22 cellular contexts compared by ENCODE assay signal in the genomic region with DNA sequence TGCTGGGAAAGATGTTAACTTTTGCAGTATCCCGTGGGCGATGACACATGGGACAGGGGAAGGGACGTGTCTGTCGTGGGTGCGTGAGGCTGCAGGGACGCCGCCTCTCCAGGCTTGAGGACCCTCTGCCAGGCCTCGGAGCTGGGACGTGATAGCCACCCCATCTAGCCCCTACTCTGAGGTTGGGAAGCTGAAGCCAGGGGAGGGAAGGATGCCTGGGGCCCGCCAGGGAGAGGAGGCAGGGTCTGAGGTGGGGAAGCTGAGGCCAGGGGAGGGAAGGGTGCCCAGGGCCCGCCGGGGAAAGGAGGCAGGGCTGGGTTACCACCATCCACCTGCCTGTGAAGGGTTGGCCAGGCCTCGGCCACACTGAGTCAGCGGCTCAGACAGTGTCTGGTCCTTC. TPM values are rescaled to one million over a fixed set of nuclear protein-coding genes. Genes with fewer than 3 reads are reported as not detected.
A peak's percentile ranks its signal among the peaks of the same experiment; 100 is the strongest.
DNase-seq lines count a peak whose midpoint lies in the region; ATAC-seq and TF ChIP-seq lines count a peak whose summit lies in the region.
"Had no signal": no experiment of that assay in that cellular context is flagged by ENCODE, and none has a peak within 500 bp of the region (broad histone marks: within the 10 kb centered on the region; RNA-seq: fewer than 3 reads in every experiment).

No MANE protein-coding gene starts in this region.

- no peak overlapping the region for H4K91ac ChIP-seq in neuronal stem cell (ENCODE audit: low read depth, low read length, poor library complexity)

- no peak overlapping the region for H2BK12ac ChIP-seq in neuronal stem cell (ENCODE audit: low read length)

- CTCF ChIA-PET in Panc1 (lab: Charles Lee), result no interaction called here
- CTCF ChIA-PET in activated naive CD4-positive, alpha-beta T cell treated with anti-CD3 and anti-CD28 coated beads, Interleukin-2, amount 10 ng/mL, durations not matched to agents 7 days and 5 days (lab: Charles Lee), result interaction anchor here (1.0 kb wide), 1 partner anchor 15 kb away, joined by 3 read pairs; no protein-coding TSS in a partner anchor

- H3K9me3 ChIP-seq in BLaER1, result no peaks in the 10 kb centered on the region
- no peaks in the 10 kb centered on the region for H3K9me3 ChIP-seq in Panc1 (ENCODE audit: control insufficient read depth, insufficient read depth, low read depth, low read length)
- no peaks in the 10 kb centered on the region for H3K9me3 ChIP-seq in neuronal stem cell (replicated peaks in 1 of 2; ENCODE audit: control insufficient read depth in 2 of 2, insufficient read depth in 1 of 2, low read depth in 1 of 2, low read length in 2 of 2)

- no peak overlapping the region for H2AFZ ChIP-seq in neuronal stem cell (ENCODE audit: low read length)
- H2AFZ ChIP-seq: GM23248 had no signal

- peaks cover 11% of the 10 kb centered on the region; the same call in 1 of the 2 replicates for H4K20me1 ChIP-seq in BLaER1

- H3K4me1 Mint-ChIP-seq in activated naive CD4-positive, alpha-beta T cell treated with anti-CD3 and anti-CD28 coated beads, Interleukin-2, amount 10 ng/mL, durations not matched to agents 7 days and 5 days, result peaks cover 5% of the 10 kb centered on the region
- H3K4me1 Mint-ChIP-seq: CD8-positive, alpha-beta memory T cell had no signal

- no peaks in the 10 kb centered on the region for H3K79me1 ChIP-seq in neuronal stem cell (ENCODE audit: low read depth, low read length)

- H2BK120ac ChIP-seq in neuronal stem cell (ENCODE audit: low read depth, low read length), result no peak overlapping the region

- H2AK5ac ChIP-seq in neuronal stem cell (ENCODE audit: low read depth, low read length), result peak overlapping the region; percentile 30

- no peaks in the 10 kb centered on the region for H3K36me3 Mint-ChIP-seq in activated naive CD4-positive, alpha-beta T cell treated with anti-CD3 and anti-CD28 coated beads, Interleukin-2, amount 10 ng/mL, durations not matched to agents 7 days and 5 days
- H3K36me3 Mint-ChIP-seq: CD4-positive, CD25-positive, alpha-beta regulatory T cell; CD8-positive, alpha-beta memory T cell had no signal

- no peak overlapping the region for H3K4ac ChIP-seq in neuronal stem cell (ENCODE audit: low read length)

- H3K4me1 ChIP-seq in BLaER1 (peaks cover 70% of the 10 kb centered on the region), Panc1 (ENCODE audit: control insufficient read depth, insufficient read depth, low read length) (peaks cover 8% of the 10 kb centered on the region; the same call in 1 of the 2 replicates), neuronal stem cell (ENCODE audit: control insufficient read depth in 2 of 2, insufficient read depth in 1 of 2, low read depth in 1 of 2, low read length in 2 of 2) (peaks cover 0 to 8% of the 10 kb centered on the region in 2 donors)

- peak overlapping the region; percentile 67 for H3K23ac ChIP-seq in neuronal stem cell (ENCODE audit: low read depth, low read length, poor library complexity)

- peak overlapping the region; percentile 96 for H3K4me2 ChIP-seq in BLaER1
- no peak overlapping the region for H3K4me2 ChIP-seq in neuronal stem cell (ENCODE audit: insufficient read depth, low read length, poor library complexity, severe bottlenecking)

- WGBS in neuronal stem cell (ENCODE audit: extremely low coverage in 2 of 2, insufficient read length in 2 of 2, insufficient replicate concordance in 1 of 2), 2 donors, result no CpG with 5 or more reads among the region's 14 CpGs

- no peak for ATAC-seq in Panc1
- no peak for ATAC-seq in GM18870 (IDR thresholded peaks at IDR 0.05; ENCODE audit: unreplicated experiment)
- no peak for ATAC-seq in sciatic nerve

- H2BK15ac ChIP-seq in neuronal stem cell (ENCODE audit: low read length), result peak overlapping the region; percentile 84

- H3K9ac ChIP-seq in BLaER1, result peak overlapping the region; percentile 65
- peak overlapping the region; percentile 27 for H3K9ac ChIP-seq in neuronal stem cell (ENCODE audit: low read depth, low read length, poor library complexity)
- H3K9ac ChIP-seq: GM23248 had no signal

- POLR2A ChIA-PET in Panc1 (lab: Charles Lee), result no interaction called here

- H4K8ac ChIP-seq in neuronal stem cell (ENCODE audit: low read depth, low read length), result no peak overlapping the region

- no peaks in the 10 kb centered on the region for H3K36me3 ChIP-seq in BLaER1
- H3K36me3 ChIP-seq in Panc1 (ENCODE audit: control insufficient read depth, insufficient read depth, low read length), result no peaks in the 10 kb centered on the region
- no peaks in the 10 kb centered on the region for H3K36me3 ChIP-seq in neuronal stem cell (replicated peaks in 1 of 2; ENCODE audit: control insufficient read depth in 2 of 2, insufficient read depth in 2 of 2, low read length in 2 of 2)

- 0 out of 2 replicates have a peak, but pooled peaks cover 9% of the 10 kb centered on the region for H3K27me3 ChIP-seq in BLaER1
- no peaks in the 10 kb centered on the region for H3K27me3 ChIP-seq in Panc1 (ENCODE audit: control insufficient read depth, insufficient read depth, low read length)
- H3K27me3 ChIP-seq in neuronal stem cell (ENCODE audit: control insufficient read depth in 3 of 3, insufficient read depth in 3 of 3, low read depth in 1 of 3, low read length in 3 of 3), result peaks cover 0 to 47% (median 0%) of the 10 kb centered on the region in 3 experiments

- no peak for TF ChIP-seq CTCF in Panc1 (IDR thresholded peaks at IDR 0.05)

- H3K4me3 Mint-ChIP-seq in activated naive CD4-positive, alpha-beta T cell treated with anti-CD3 and anti-CD28 coated beads, Interleukin-2, amount 10 ng/mL, durations not matched to agents 7 days and 5 days, result no peak overlapping the region
- H3K4me3 Mint-ChIP-seq: CD4-positive, CD25-positive, alpha-beta regulatory T cell; CD8-positive, alpha-beta memory T cell had no signal

- BruUV-seq in Panc1 (replicated peaks; lab: Mats Ljungman, UMichigan), result no TSS peak

- H3K4me3 ChIP-seq in BLaER1 (no peak overlapping the region; the same call in 1 of the 2 replicates), Panc1 (ENCODE audit: low read depth in 2 of 2, low read length in 2 of 2) (no peak overlapping the region), neuronal stem cell (ENCODE audit: low read length in 2 of 2) (peak overlapping the region in 1 of 2 donors; percentile 21)
- H3K4me3 ChIP-seq: GM23248 had no signal

- peak overlapping the region; percentile 32 for H3K14ac ChIP-seq in neuronal stem cell (ENCODE audit: low read length)

- no peak overlapping the region for H2BK5ac ChIP-seq in neuronal stem cell (ENCODE audit: low read length)

- DNase-seq in Panc1 (ENCODE audit: low read depth, low spot score) (no peak), myocyte (ENCODE audit: low read depth) (peak; percentile 78), neuronal stem cell (ENCODE audit: low spot score) (no peak), sciatic nerve (ENCODE audit: low spot score) (no peak)
- DNase-seq in activated naive CD4-positive, alpha-beta T cell treated with anti-CD3 and anti-CD28 coated beads, Interleukin-2, amount 10 ng/mL, durations not matched to agents 7 days and 5 days, result no peak
- no peak for DNase-seq in stimulated activated naive CD4-positive, alpha-beta T cell treated with Interleukin-2 at 50 U/mL for 16 hours (lab: John Stamatoyannopoulos, UW)
- DNase-seq: 8988T; C1 segment of cervical spinal cord; CD4-positive, CD25-positive, alpha-beta regulatory T cell; CD8-positive, alpha-beta memory T cell; COR-L47; DMS 273 treated with DMSO at 0.1 percent for 48 hours; DMS53; DND-41; EL; GM23248; HCEC 1CT; KG1 had no signal

- H3K27me3 Mint-ChIP-seq in activated naive CD4-positive, alpha-beta T cell treated with anti-CD3 and anti-CD28 coated beads, Interleukin-2, amount 10 ng/mL, durations not matched to agents 7 days and 5 days, result peaks cover 42% of the 10 kb centered on the region
- H3K27me3 Mint-ChIP-seq: CD4-positive, CD25-positive, alpha-beta regulatory T cell had no signal

- intact Hi-C loops in Panc1 (cut with micrococcal nuclease; ENCODE audit: unreplicated experiment) (no loop called here), sciatic nerve (cut with DNase I) (no loop called here)

- H3K27ac ChIP-seq in BLaER1 (peak overlapping the region; percentile 73), Panc1 (ENCODE audit: low read length) (peak overlapping the region; percentile 29; the same call in 1 of the 2 replicates), neuronal stem cell (replicated peaks; ENCODE audit: low read length) (no peak overlapping the region)
- H3K27ac ChIP-seq: GM23248 had no signal

- H3K27ac Mint-ChIP-seq in activated naive CD4-positive, alpha-beta T cell treated with anti-CD3 and anti-CD28 coated beads, Interleukin-2, amount 10 ng/mL, durations not matched to agents 7 days and 5 days, result no peak overlapping the region

- H3K18ac ChIP-seq in neuronal stem cell (ENCODE audit: low read length), result peak overlapping the region; percentile 78

- in situ Hi-C loops in Panc1 (cut with HindIII; ENCODE audit: low pct_unique_long_range_greater_than_20kb, low sequenced_read_pairs), result no loop called here

- no peaks in the 10 kb centered on the region for H3K9me3 Mint-ChIP-seq in activated naive CD4-positive, alpha-beta T cell treated with anti-CD3 and anti-CD28 coated beads, Interleukin-2, amount 10 ng/mL, durations not matched to agents 7 days and 5 days
- H3K9me3 Mint-ChIP-seq: CD4-positive, CD25-positive, alpha-beta regulatory T cell; CD8-positive, alpha-beta memory T cell had no signal

RNA-seq across cellular contexts. Expression of gene GATA5, which starts 38.2 kb away (rescaled TPM):
- 53.2 TPM for total RNA-seq in Panc1 (2021; ENCODE audit: unreplicated experiment)
- 45.6 TPM for polyA plus RNA-seq in Panc1 (2012; ENCODE audit: insufficient read length)
- not detected in 2 replicates for total RNA-seq in myocyte
- polyA plus RNA-seq in myocyte (2012), result not detected
- polyA plus RNA-seq in neuronal stem cell (2013, experiment 1 of 2), result 0.08 TPM
- polyA plus RNA-seq in neuronal stem cell (2013, experiment 2 of 2), result 0.11 TPM
- total RNA-seq in sciatic nerve, result 0.22 TPM
- total RNA-seq: A673; CD4-positive, CD25-positive, alpha-beta regulatory T cell; CD8-positive, alpha-beta memory T cell; GM23248 had no signal
- polyA plus RNA-seq: AG04450; CD4-positive, CD25-positive, alpha-beta regulatory T cell; CD8-positive, alpha-beta memory T cell; GM23248 had no signal

Comparison
In these comparisons a context has a peak if more than half of its experiments do, and no peak if none do; other contexts are left out.
1. RNA of gene GATA5, which starts 38.2 kb away (total RNA-seq): 53.2 TPM in Panc1 (single experiment); 0.22 TPM in sciatic nerve (single experiment) and not detected in myocyte; every median in the first group is over 10 times any median in the second.